ENCODE assay signal across 18 cellular contexts in the genomic region with DNA sequence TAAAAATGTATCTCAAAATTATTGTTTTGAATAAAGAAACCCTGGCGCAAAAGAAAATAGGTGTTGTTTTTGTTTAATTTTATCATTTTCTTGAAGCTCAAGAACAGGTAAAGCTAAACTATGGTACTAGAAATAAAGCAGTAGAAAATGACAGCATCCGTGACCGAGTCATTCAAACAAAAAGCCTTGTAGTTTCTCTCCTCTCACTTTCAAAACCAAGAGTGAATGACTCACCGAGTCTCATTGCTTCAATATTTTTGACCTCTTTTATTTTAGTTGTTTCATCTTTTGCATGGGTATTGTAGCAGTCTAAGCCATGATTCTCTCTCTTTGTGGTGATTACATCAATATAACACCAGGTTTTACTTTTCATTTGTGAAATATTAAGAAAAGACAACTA.
"Had no signal": no experiment of that assay in that cellular context is flagged by ENCODE, and none has a peak within 500 bp of the region (broad histone marks: within the 10 kb centered on the region; RNA-seq: fewer than 3 reads in every experiment).

No MANE protein-coding gene starts in this region.

- H3K9ac ChIP-seq: SK-N-SH had no signal

- DNase-seq: KBM-7, MG63, NCI-H1092, NCI-H1105 treated with DMSO at 0.1 percent for 48 hours, NCI-H1417 treated with DMSO at 0.1 percent for 48 hours, NCI-H146, NCI-H1694 treated with DMSO at 0.1 percent for 48 hours, NCI-H1930, NCI-H2081, NCI-H2107, NCI-H2227 treated with DMSO at 0.1 percent for 48 hours, NCI-H524, NCI-H526 treated with DMSO at 0.1 percent for 48 hours, NCI-H748 treated with DMSO at 0.1 percent for 48 hours, SHP77, SK-N-SH had no signal

- H3K9me3 ChIP-seq: MG63, SK-N-SH had no signal

- H3K27ac ChIP-seq: HL-60, RWPE1 had no signal

- H3K4me2 ChIP-seq: SK-N-SH had no signal

- H3K4me3 ChIP-seq: MG63 had no signal

- H3K36me3 ChIP-seq: MG63 had no signal

- H3K27me3 ChIP-seq: MG63 had no signal
